ENCODE assay signal across 14 cellular contexts in the genomic region with DNA sequence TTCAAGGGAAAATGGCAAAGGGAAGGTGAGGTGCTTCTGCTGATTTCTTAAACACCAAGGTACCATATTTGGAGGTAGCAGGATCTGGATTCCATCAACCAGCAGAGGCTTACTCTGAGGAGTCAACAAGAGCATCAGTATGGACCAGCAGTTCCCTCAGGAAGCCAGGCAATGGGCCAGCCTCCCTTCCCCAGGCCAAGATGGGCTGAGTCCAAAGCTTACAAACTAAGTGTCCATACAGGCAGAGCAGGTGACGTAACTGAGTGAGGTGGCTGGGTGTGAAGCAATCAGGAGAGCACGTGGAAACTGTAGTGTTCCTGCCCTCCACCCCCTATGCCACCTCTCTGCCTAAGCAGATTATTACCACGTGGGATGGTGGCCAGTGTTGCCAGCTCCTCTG.
A peak's percentile ranks its signal among the peaks of the same experiment; 100 is the strongest.
DNase-seq lines count a peak whose midpoint lies in the region; ATAC-seq and TF ChIP-seq lines count a peak whose summit lies in the region.
"Had no signal": no experiment of that assay in that cellular context is flagged by ENCODE, and none has a peak within 500 bp of the region (broad histone marks: within the 10 kb centered on the region; RNA-seq: fewer than 3 reads in every experiment).

No MANE protein-coding gene starts in this region.

- H3K4me1 Mint-ChIP-seq in activated CD4-positive, alpha-beta T cell treated with anti-CD3 and anti-CD28 coated beads for 36 hours = no peaks in the 10 kb centered on the region

- H3K4me2 ChIP-seq in neuronal stem cell (ENCODE audit: insufficient read depth, low read length, poor library complexity, severe bottlenecking) = no peak overlapping the region
- H3K4me2 ChIP-seq: GM23338 had no signal

- H3K4me3 ChIP-seq in left ventricle myocardium inferior (no peak overlapping the region), neuronal stem cell (ENCODE audit: low read length in 2 of 2) (no peak overlapping the region)
- H3K4me3 ChIP-seq: GM23338, spleen had no signal

- H3K27ac ChIP-seq in RWPE1 = no peak overlapping the region
- H3K27ac ChIP-seq in left ventricle myocardium inferior (replicated peaks) = no peak overlapping the region
- no peak overlapping the region for H3K27ac ChIP-seq in neuronal stem cell (replicated peaks; ENCODE audit: low read length)
- H3K27ac ChIP-seq: spleen had no signal

- no peak overlapping the region for H2BK120ac ChIP-seq in neuronal stem cell (ENCODE audit: low read depth, low read length)

- H3K27me3 ChIP-seq in left ventricle myocardium inferior (ENCODE audit: low read depth) (peaks cover 33% of the 10 kb centered on the region), neuronal stem cell (ENCODE audit: control insufficient read depth in 3 of 3, insufficient read depth in 3 of 3, low read depth in 1 of 3, low read length in 3 of 3) (no peaks in the 10 kb centered on the region)
- H3K27me3 ChIP-seq: spleen had no signal

- no peak overlapping the region for H4K91ac ChIP-seq in neuronal stem cell (ENCODE audit: low read depth, low read length, poor library complexity)

- CTCF ChIA-PET in RWPE1 (lab: Yijun Ruan, JAX) = no interaction called here
- CTCF ChIA-PET in activated CD4-positive, alpha-beta T cell treated with anti-CD3 and anti-CD28 coated beads for 36 hours (lab: Charles Lee) = interaction anchor here (1.4 kb wide), 1 partner anchor 70 kb away, joined by 4 read pairs; no protein-coding TSS in a partner anchor

- H3K9me3 ChIP-seq in left ventricle myocardium inferior (replicated peaks) (no peaks in the 10 kb centered on the region), neuronal stem cell (replicated peaks in 1 of 2; ENCODE audit: control insufficient read depth in 2 of 2, insufficient read depth in 1 of 2, low read depth in 1 of 2, low read length in 2 of 2) (no peaks in the 10 kb centered on the region)
- H3K9me3 ChIP-seq: spleen had no signal

- H2BK12ac ChIP-seq in neuronal stem cell (ENCODE audit: low read length) = no peak overlapping the region

- no peak overlapping the region for H2AFZ ChIP-seq in neuronal stem cell (ENCODE audit: low read length)
- H2AFZ ChIP-seq: GM23338 had no signal

- H2AK5ac ChIP-seq in neuronal stem cell (ENCODE audit: low read depth, low read length) = no peak overlapping the region

- H4K8ac ChIP-seq in neuronal stem cell (ENCODE audit: low read depth, low read length) = no peak overlapping the region

- POLR2A ChIA-PET in RWPE1 (lab: Yijun Ruan, JAX; ENCODE audit: low non-redundant PET) = no interaction called here
- POLR2A ChIA-PET in activated CD4-positive, alpha-beta T cell treated with anti-CD3 and anti-CD28 coated beads for 36 hours (lab: Charles Lee) = no interaction called here

- H3K9me3 Mint-ChIP-seq in activated CD4-positive, alpha-beta T cell treated with anti-CD3 and anti-CD28 coated beads for 36 hours (ENCODE audit: low read depth) = no peaks in the 10 kb centered on the region
- H3K9me3 Mint-ChIP-seq: activated naive CD4-positive, alpha-beta T cell treated with anti-CD3 and anti-CD28 coated beads, Interleukin-2, amount 50 U/mL, for 72 hours; CD4-positive, alpha-beta T cell; GM23338 had no signal

- no peaks in the 10 kb centered on the region for H3K79me1 ChIP-seq in neuronal stem cell (ENCODE audit: low read depth, low read length)

- H3K36me3 ChIP-seq in left ventricle myocardium inferior (no peaks in the 10 kb centered on the region), neuronal stem cell (replicated peaks in 1 of 2; ENCODE audit: control insufficient read depth in 2 of 2, insufficient read depth in 2 of 2, low read length in 2 of 2) (no peaks in the 10 kb centered on the region)
- H3K36me3 ChIP-seq: spleen had no signal

- no peak overlapping the region for H3K27ac Mint-ChIP-seq in activated CD4-positive, alpha-beta T cell treated with anti-CD3 and anti-CD28 coated beads for 36 hours
- H3K27ac Mint-ChIP-seq: activated naive CD4-positive, alpha-beta T cell treated with anti-CD3 and anti-CD28 coated beads, Interleukin-2, amount 50 U/mL, for 72 hours; CD4-positive, alpha-beta T cell; GM23338 had no signal

- DNase-seq in ELF-1 (ENCODE audit: low read depth, low spot score) (peak; percentile 11), RWPE1 (ENCODE audit: low spot score) (peak; percentile 6), left ventricle myocardium inferior (peak; percentile 21), putamen (ENCODE audit: low spot score) (peak; percentile 1), ACHN (no peak), neuronal stem cell (ENCODE audit: low spot score) (no peak)
- no peak for DNase-seq in activated CD4-positive, alpha-beta T cell treated with anti-CD3 and anti-CD28 coated beads for 1 hour
- no peak for DNase-seq in activated CD4-positive, alpha-beta T cell treated with anti-CD3 and anti-CD28 coated beads for 36 hours
- DNase-seq: CD4-positive, alpha-beta T cell; NCI-H187; PC-3; spleen had no signal

- H3K36me3 Mint-ChIP-seq in activated CD4-positive, alpha-beta T cell treated with anti-CD3 and anti-CD28 coated beads for 36 hours (ENCODE audit: low read depth) = no peaks in the 10 kb centered on the region
- H3K36me3 Mint-ChIP-seq: activated naive CD4-positive, alpha-beta T cell treated with anti-CD3 and anti-CD28 coated beads, Interleukin-2, amount 50 U/mL, for 72 hours had no signal

- H3K4ac ChIP-seq in neuronal stem cell (ENCODE audit: low read length) = no peak overlapping the region

- no CpG with 5 or more reads among the region's 3 CpGs for WGBS in neuronal stem cell (ENCODE audit: extremely low coverage in 2 of 2, insufficient read length in 2 of 2, insufficient replicate concordance in 1 of 2), 2 donors

- H3K18ac ChIP-seq in neuronal stem cell (ENCODE audit: low read length) = no peak overlapping the region

- no peak for ATAC-seq in activated CD4-positive, alpha-beta T cell treated with anti-CD3 and anti-CD28 coated beads for 36 hours
- ATAC-seq: activated naive CD4-positive, alpha-beta T cell treated with anti-CD3 and anti-CD28 coated beads, Interleukin-2, amount 50 U/mL, for 72 hours; GM23338; PC-3 had no signal

- H2BK5ac ChIP-seq in neuronal stem cell (ENCODE audit: low read length) = no peak overlapping the region

- H3K9ac ChIP-seq in neuronal stem cell (ENCODE audit: low read depth, low read length, poor library complexity) = no peak overlapping the region

- H3K4me1 ChIP-seq in left ventricle myocardium inferior (no peaks in the 10 kb centered on the region), neuronal stem cell (ENCODE audit: control insufficient read depth in 2 of 2, insufficient read depth in 1 of 2, low read depth in 1 of 2, low read length in 2 of 2) (peaks cover 0 to 3% of the 10 kb centered on the region in 2 donors)
- H3K4me1 ChIP-seq: spleen had no signal

- TF ChIP-seq CTCF in RWPE1 (conservative IDR thresholded peaks at IDR 0.05; ENCODE audit: low read depth) (no peak), left ventricle myocardium inferior (IDR thresholded peaks at IDR 0.05; ENCODE audit: borderline replicate concordance) (no peak)

- H3K14ac ChIP-seq in neuronal stem cell (ENCODE audit: low read length) = no peak overlapping the region

- no peak overlapping the region for H2BK15ac ChIP-seq in neuronal stem cell (ENCODE audit: low read length)

- in situ Hi-C loops in ACHN (cut with HindIII; ENCODE audit: low pct_ligation_motif_present, low pct_unique_long_range_greater_than_20kb, low sequenced_read_pairs) = no loop called here

- no peak overlapping the region for H3K4me3 Mint-ChIP-seq in activated CD4-positive, alpha-beta T cell treated with anti-CD3 and anti-CD28 coated beads for 36 hours
- H3K4me3 Mint-ChIP-seq: CD4-positive, alpha-beta T cell; GM23338 had no signal

- peaks cover 4% of the 10 kb centered on the region for H3K27me3 Mint-ChIP-seq in activated CD4-positive, alpha-beta T cell treated with anti-CD3 and anti-CD28 coated beads for 36 hours

- no peak overlapping the region for H3K23ac ChIP-seq in neuronal stem cell (ENCODE audit: low read depth, low read length, poor library complexity)

- intact Hi-C loops in left ventricle myocardium inferior (cut with micrococcal nuclease) = no loop called here
- intact Hi-C loops in activated CD4-positive, alpha-beta T cell treated with anti-CD3 and anti-CD28 coated beads for 36 hours (cut with DNase I, micrococcal nuclease) = no loop called here

Comparison
In these comparisons a context has a peak if more than half of its experiments do, and no peak if none do; other contexts are left out.
1. DNase-seq: peak in ELF-1 (single experiment), RWPE1 (single experiment), left ventricle myocardium inferior (single experiment) and putamen (single experiment); none in activated CD4-positive, alpha-beta T cell treated with anti-CD3 and anti-CD28 coated beads for 1 hour (single experiment), ACHN (single experiment), activated CD4-positive, alpha-beta T cell treated with anti-CD3 and anti-CD28 coated beads for 36 hours (single experiment) and neuronal stem cell (single experiment).